ENCODE assay signal across 10 cellular contexts in genomic region chr3:191296041-191296541, GRCh38. TPM values are rescaled to one million over a fixed set of nuclear protein-coding genes. Genes with fewer than 3 reads are reported as not detected.
A peak's percentile ranks its signal among the peaks of the same experiment; 100 is the strongest.
DNase-seq lines count a peak whose midpoint lies in the region; ATAC-seq and TF ChIP-seq lines count a peak whose summit lies in the region.
"Had no signal": no experiment of that assay in that cellular context is flagged by ENCODE, and none has a peak within 500 bp of the region (broad histone marks: within the 10 kb centered on the region; RNA-seq: fewer than 3 reads in every experiment).

No MANE protein-coding gene starts in this region.

- H3K36me3 Mint-ChIP-seq in naive B cell (no peaks in the 10 kb centered on the region), osteocyte (ENCODE audit: unreplicated experiment) (no peaks in the 10 kb centered on the region)
- H3K36me3 Mint-ChIP-seq in CD4-positive, alpha-beta T cell (ENCODE audit: low read depth), result no peaks in the 10 kb centered on the region
- H3K36me3 Mint-ChIP-seq: natural killer cell had no signal

- intact Hi-C loops in CD4-positive, alpha-beta T cell (cut with DNase I, micrococcal nuclease), result no loop called here

- H3K27ac Mint-ChIP-seq in naive B cell (no peak overlapping the region), osteocyte (ENCODE audit: unreplicated experiment) (no peak overlapping the region)
- no peak overlapping the region for H3K27ac Mint-ChIP-seq in CD4-positive, alpha-beta T cell
- H3K27ac Mint-ChIP-seq: natural killer cell had no signal

- H3K9me3 Mint-ChIP-seq in naive B cell, result peaks cover 0 to 6% (median 2%) of the 10 kb centered on the region in 7 donors
- H3K9me3 Mint-ChIP-seq in CD4-positive, alpha-beta T cell, result no peaks in the 10 kb centered on the region
- no peaks in the 10 kb centered on the region for H3K9me3 Mint-ChIP-seq in osteocyte (ENCODE audit: unreplicated experiment)
- H3K9me3 Mint-ChIP-seq: natural killer cell had no signal

- POLR2A ChIA-PET in CD4-positive, alpha-beta T cell (lab: Charles Lee), result no interaction called here

- DNase-seq in naive B cell (peak; percentile 83), dedifferentiated amniotic fluid mesenchymal stem cell (ENCODE audit: extremely low spot score) (no peak), iPS-NIHi11 (ENCODE audit: low spot score) (no peak), osteocyte (ENCODE audit: extremely low spot score, unreplicated experiment) (no peak)
- no peak for DNase-seq in CD4-positive, alpha-beta T cell
- DNase-seq: natural killer cell had no signal

- no peaks in the 10 kb centered on the region for H3K27me3 ChIP-seq in CD4-positive, alpha-beta T cell (ENCODE audit: control insufficient read depth, insufficient read depth, low read length)

- H3K9me3 ChIP-seq in CD4-positive, alpha-beta T cell (ENCODE audit: control insufficient read depth, low read length), result no peaks in the 10 kb centered on the region

- CTCF ChIA-PET in CD4-positive, alpha-beta T cell (lab: Charles Lee), result no interaction called here

- TF ChIP-seq CTCF in CD4-positive, alpha-beta T cell (IDR thresholded peaks at IDR 0.05), result no peak
- TF ChIP-seq CTCF in osteocyte (IDR thresholded peaks at IDR 0.05), result no peak

- no peaks in the 10 kb centered on the region for H3K27me3 Mint-ChIP-seq in naive B cell
- H3K27me3 Mint-ChIP-seq in CD4-positive, alpha-beta T cell, result no peaks in the 10 kb centered on the region
- no peaks in the 10 kb centered on the region for H3K27me3 Mint-ChIP-seq in osteocyte (ENCODE audit: unreplicated experiment)

- H3K4me3 Mint-ChIP-seq in naive B cell (no peak overlapping the region), osteocyte (ENCODE audit: unreplicated experiment) (no peak overlapping the region)
- no peak overlapping the region for H3K4me3 Mint-ChIP-seq in CD4-positive, alpha-beta T cell
- H3K4me3 Mint-ChIP-seq: natural killer cell had no signal

- H3K4me1 Mint-ChIP-seq in naive B cell, result peaks cover 37 to 56% (median 38%) of the 10 kb centered on the region in 3 donors
- no peaks in the 10 kb centered on the region for H3K4me1 Mint-ChIP-seq in CD4-positive, alpha-beta T cell (ENCODE audit: low read depth)
- H3K4me1 Mint-ChIP-seq in osteocyte (ENCODE audit: unreplicated experiment), result peaks cover 5% of the 10 kb centered on the region
- H3K4me1 Mint-ChIP-seq: natural killer cell had no signal

- H3K27ac ChIP-seq in CD4-positive, alpha-beta T cell (ENCODE audit: low read depth, low read length), result no peak overlapping the region

- ATAC-seq in GM18909 (IDR thresholded peaks at IDR 0.05; ENCODE audit: poor library complexity, unreplicated experiment) (peak; percentile 84), HG02610 (IDR thresholded peaks at IDR 0.05; ENCODE audit: unreplicated experiment) (peak; percentile 77), HG03571 (IDR thresholded peaks at IDR 0.05; ENCODE audit: unreplicated experiment) (peak; percentile 82), naive B cell (ENCODE audit: low read depth in 2 of 2) (peak; percentile 85 to 89)
- no peak for ATAC-seq in CD4-positive, alpha-beta T cell (ENCODE audit: poor library complexity)
- ATAC-seq: natural killer cell had no signal

RNA-seq across cellular contexts. Expression of gene CCDC50, which starts 33.1 kb away (rescaled TPM):
- 10 to 100 TPM; 40.0 to 68.7 (median 51.8) TPM for polyA plus RNA-seq in naive B cell (ENCODE audit: low read depth in 6 of 6)
- 10 to 100 TPM; 16.7 to 16.8 TPM for total RNA-seq in CD4-positive, alpha-beta T cell
- total RNA-seq in osteocyte, result 75.5 and 86.7 TPM in 2 replicates

RNA-seq across cellular contexts. Expression of gene UTS2B, which starts 34.2 kb away (rescaled TPM):
- polyA plus RNA-seq in naive B cell (ENCODE audit: low read depth in 6 of 6), result under 1 TPM in 4 of 6 donors, not detected in 2; 0.17 to 0.98 (median 0.67) TPM
- total RNA-seq in CD4-positive, alpha-beta T cell, result not detected
- total RNA-seq in osteocyte, result 0.55 and 0.75 TPM in 2 replicates
- total RNA-seq: T-helper 2 cell treated with Interferon-gamma antibody and Interleukin-4, amounts not matched to agents 100 ng/mL and 5 ng/mL, for 36 hours had no signal
